Comparison of ENCODE assay signal across 8 cellular contexts in genomic region chrX:133985164-133986007, GRCh38. TPM values are rescaled to one million over a fixed set of nuclear protein-coding genes. Genes with fewer than 3 reads are reported as not detected.
DNase-seq lines count a peak whose midpoint lies in the region; ATAC-seq, FAIRE-seq and TF ChIP-seq lines count a peak whose summit lies in the region.

GPC3 (minus strand) TSS chrX:133985594.

- no peak for TF ChIP-seq POLR2A in K562 (conservative IDR thresholded peaks at IDR 0.05)
- TF ChIP-seq POLR2A in spleen (IDR thresholded peaks at IDR 0.05) = no peak

- H3K4me3 ChIP-seq in HUES64 (ENCODE audit: low read length) (peak within 1 kb of the TSS; percentile 70), K562 (no peak within 1 kb of the TSS), spleen (peak within 1 kb of the TSS in 7 of 8 donors; percentile 23 to 66 (median 27))

- H3K36me3 ChIP-seq in HUES64 (ENCODE audit: insufficient read depth, low read length) (no peaks in the 10 kb centered on the region), K562 (ENCODE audit: control insufficient read depth, insufficient read depth, low read length) (no peaks in the 10 kb centered on the region), spleen (no peaks in the 10 kb centered on the region)

- CTCF ChIA-PET in K562 (lab: Yijun Ruan, JAX; ENCODE audit: low intra/inter-chr PET ratio) = no interaction called here

- 1% methylated on average over 88 of the region's 90 CpGs for WGBS in HUES64
- 26% methylated on average over 23 of the region's 90 CpGs for WGBS in K562 (ENCODE audit: insufficient coverage, low coverage, missing lambda C conversion rate)
- 3 to 62% (median 18%) methylated on average over 7 to 86 of the region's 90 CpGs for WGBS in spleen, 5 donors

- H3K79me2 ChIP-seq in K562 (ENCODE audit: control insufficient read depth, insufficient read depth, low read length) = no peaks in the 10 kb centered on the region

- H2AFZ ChIP-seq in K562 (ENCODE audit: low read depth, low read length) = 0 out of 2 replicates have a peak within 1 kb of the TSS, but pooled peaks have one; percentile 24

- BruUV-seq in K562 (replicated peaks; lab: Mats Ljungman, UMichigan) = no TSS peak

- H3K27me3 ChIP-seq in HUES64 (ENCODE audit: insufficient read depth, low read length) (peaks cover 15% of the 10 kb centered on the region), K562 (ENCODE audit: control insufficient read depth in 2 of 2, insufficient read depth in 2 of 2, low read length in 2 of 2) (peaks cover 4 to 26% of the 10 kb centered on the region in 2 experiments; a peak in 4 of 5 replicates), spleen (replicated peaks in 1 of 7) (peaks cover 0 to 56% (median 24%) of the 10 kb centered on the region in 7 donors)

- intact Hi-C loops in K562 (cut with micrococcal nuclease) = no loop called here
- intact Hi-C loops in spleen (cut with DNase I; ENCODE audit: low total_unique reads) = no loop called here

- POLR2A ChIA-PET in K562 (lab: Yijun Ruan, JAX) = interaction anchor here (0.5 to 1.0 kb wide), 2 partner anchors 27 to 41 kb away, joined by 3 read pairs; no protein-coding TSS in a partner anchor

- TF ChIP-seq CTCF in K562 (IDR thresholded peaks at IDR 0.05 in 2 of 3, conservative IDR thresholded peaks at IDR 0.05 in 1 of 3; ENCODE audit: insufficient read depth in 2 of 3, low read depth in 1 of 3, low read length in 3 of 3) (no peak), spleen (IDR thresholded peaks at IDR 0.05 in 8 of 11, conservative IDR thresholded peaks at IDR 0.05 in 3 of 11) (no peak), GM13977 (IDR thresholded peaks at IDR 0.05; ENCODE audit: extremely low read depth, insufficient read depth, missing control alignments) (no peak)

- H3K9ac ChIP-seq in HUES64 (ENCODE audit: low read depth, low read length) = peak within 1 kb of the TSS; percentile 7; the same call in 1 of the 2 replicates
- H3K9ac ChIP-seq in K562 (ENCODE audit: insufficient read depth in 1 of 2, low read depth in 2 of 2, low read length in 2 of 2) = no peak within 1 kb of the TSS

- in situ Hi-C loops in K562 (cut with MboI) = no loop called here
- in situ Hi-C loops in GM13977 (cut with MboI; ENCODE audit: low pct_unique_long_range_greater_than_20kb, low sequenced_read_pairs, unreplicated experiment) = no loop called here

- no peaks in the 10 kb centered on the region for H4K20me1 ChIP-seq in K562 (replicated peaks; ENCODE audit: control insufficient read depth, insufficient read depth, low read length)

- no peak for TF ChIP-seq EP300 in K562 (IDR thresholded peaks at IDR 0.05; ENCODE audit: low read length)

- H3K9me1 ChIP-seq in K562 (ENCODE audit: control insufficient read depth, insufficient read depth, low read length) = no peaks in the 10 kb centered on the region

- TF ChIP-seq RAD21 in K562 (CRISPR knock-in tag; conservative IDR thresholded peaks at IDR 0.05 in 1 of 2, IDR thresholded peaks at IDR 0.05 in 1 of 2) = no peak

- H3K4me1 ChIP-seq in HUES64 (ENCODE audit: insufficient read depth, low read length) = peaks cover 49% of the 10 kb centered on the region
- H3K4me1 ChIP-seq in K562 (replicated peaks in 1 of 2; ENCODE audit: control insufficient read depth in 2 of 2, insufficient read depth in 2 of 2, low read length in 2 of 2) = peaks cover 0 to 11% of the 10 kb centered on the region in 2 experiments; a peak in 2 of 5 replicates
- peaks cover 3 to 11% (median 5%) of the 10 kb centered on the region in 6 donors for H3K4me1 ChIP-seq in spleen

- H3K9me3 ChIP-seq in HUES64 (ENCODE audit: insufficient read depth, low read depth, low read length) = no peaks in the 10 kb centered on the region
- no peaks in the 10 kb centered on the region for H3K9me3 ChIP-seq in K562 (replicated peaks; ENCODE audit: control insufficient read depth, insufficient read depth, low read depth, low read length)
- no peaks in the 10 kb centered on the region for H3K9me3 ChIP-seq in spleen

- no peak for FAIRE-seq in K562 (lab: Jason Lieb, UNC)

- peak within 1 kb of the TSS; percentile 14; the same call in 1 of the 2 replicates for H3K4me2 ChIP-seq in K562 (ENCODE audit: insufficient read depth, low read length)

- DNase-seq in DMS53 treated with DMSO at 0.1 percent for 48 hours (lab: John Stamatoyannopoulos, UW; ENCODE audit: unreplicated experiment) (peak; percentile 49), SKM-1 treated with dmso at 0.1 percent for 144 hours (lab: John Stamatoyannopoulos, UW; ENCODE audit: unreplicated experiment) (peak; percentile 29), K562 (ENCODE audit: extremely low read depth in 1 of 4, low spot score in 3 of 4) (peak; percentile 24 to 85 (median 78)), iPS-NIHi7 (ENCODE audit: extremely low spot score) (peak; percentile 95), spleen (peak; percentile 73), GM13977 (ENCODE audit: low spot score) (no peak), SIG-M5 (lab: John Stamatoyannopoulos, UW) (no peak)

- H3K27ac ChIP-seq in HUES64 (ENCODE audit: low read depth, low read length) (peak within 1 kb of the TSS; percentile 46; the same call in 1 of the 2 replicates), K562 (ENCODE audit: extremely low read depth, low read depth, low read length) (no peak within 1 kb of the TSS), spleen (no peak within 1 kb of the TSS)

- ATAC-seq in K562 = peak; percentile 99

TF ChIP-seq in K562, 482 proteins besides CTCF, POLR2A, EP300 and RAD21 (continues in another document):
- TF ChIP-seq USF2 (CRISPR knock-in tag; IDR thresholded peaks at IDR 0.05) (no peak), VEZF1 (CRISPR knock-in tag; IDR thresholded peaks at IDR 0.05) (peak; percentile 22; the same call in 1 of the 2 replicates)

RNA-seq across cellular contexts. Expression of gene GPC3, which starts in this region (rescaled TPM):
- 61.5 TPM for polyA plus RNA-seq in HUES64 (2013, experiment 1 of 2)
- 75.8 TPM for polyA plus RNA-seq in HUES64 (2013, experiment 2 of 2)
- total RNA-seq in K562 (2011; cell fraction: chromatin; rRNA removed; ENCODE audit: low replicate concordance) = not detected in 2 replicates
- total RNA-seq in K562 (2011; cell fraction: nucleolus; rRNA removed) = not detected in 2 replicates
- not detected in 2 replicates for total RNA-seq in K562 (2011; cell fraction: nucleoplasm; rRNA removed)
- total RNA-seq in K562 (2014; rRNA removed) (not detected in 2 replicates), K562 (2014; rRNA removed; fragmentation: Illumina TruSeq; extraction: Trizol) (not detected in 2 replicates), K562 (2015; rRNA removed; fragmentation: Illumina TruSeq; extraction: Trizol) (not detected in 2 replicates), K562 (2021) (0.42 and 0.81 TPM in 2 replicates), spleen (1 to 10 TPM in 5 of 7 donors, under 1 TPM in 2; 0.85 to 3.3 (median 1.6) TPM)
- polyA plus RNA-seq in K562 (2011; rRNA removed) (not detected in 2 replicates), K562 (2014; fragmentation: Illumina TruSeq; extraction: Trizol) (not detected in 2 replicates), K562 (2014; fragmentation: Nextera tagmentation; extraction: Ambion mirVana) (not detected), K562 (2014; rRNA removed) (not detected in 2 replicates), spleen (1 to 10 TPM in 2 of 3 donors, under 1 TPM in 1; 0.41 to 1.5 (median 1.5) TPM)
- polyA plus RNA-seq in K562 (2011; cell fraction: cytosol; rRNA removed) = not detected in 2 replicates
- not detected in 2 replicates for polyA plus RNA-seq in K562 (2011; cell fraction: nucleus; rRNA removed)
- not detected in 2 replicates for polyA plus RNA-seq in K562 (2012)
- not detected in 2 replicates for polyA minus RNA-seq in K562 (2011; rRNA and poly(A)+ RNA removed)
- 5.2 TPM in 1 of 2 replicates, not detected in the other for polyA minus RNA-seq in K562 (2011; cell fraction: cytosol; rRNA and poly(A)+ RNA removed)
- not detected in 2 replicates for polyA minus RNA-seq in K562 (2011; cell fraction: nucleus; rRNA and poly(A)+ RNA removed)

Comparison
In these comparisons a context has a peak if more than half of its experiments do, and no peak if none do; other contexts are left out.
1. DNase-seq: peak in DMS53 treated with DMSO at 0.1 percent for 48 hours (single experiment), SKM-1 treated with dmso at 0.1 percent for 144 hours (single experiment), K562 (4 of 4), iPS-NIHi7 (single experiment) and spleen (single experiment); none in GM13977 (single experiment) and SIG-M5 (single experiment).